9 cellular contexts compared by ENCODE assay signal in genomic region chr6:41191569-41191968, GRCh38. TPM values are rescaled to one million over a fixed set of nuclear protein-coding genes. Genes with fewer than 3 reads are reported as not detected.
DNase-seq lines count a peak whose midpoint lies in the region; TF ChIP-seq lines count a peak whose summit lies in the region.
"Had no signal": no experiment of that assay in that cellular context is flagged by ENCODE, and none has a peak within 500 bp of the region (broad histone marks: within the 10 kb centered on the region; RNA-seq: fewer than 3 reads in every experiment).

No MANE protein-coding gene starts in this region.

- no peaks in the 10 kb centered on the region for H3K4me1 Mint-ChIP-seq in Caco-2 (ENCODE audit: low read depth, unreplicated experiment)

- H3K4me1 ChIP-seq in mesendoderm (ENCODE audit: control insufficient read depth, low read depth, low read length): no peaks in the 10 kb centered on the region
- no peaks in the 10 kb centered on the region for H3K4me1 ChIP-seq in Caco-2

- CTCF ChIA-PET in Caco-2 (lab: Charles Lee): interaction anchor here (1.1 kb wide), 1 partner anchor 9 kb away, joined by 7 read pairs; no protein-coding TSS in a partner anchor

- no peak overlapping the region for H3K18ac ChIP-seq in mesendoderm (ENCODE audit: low read length)

- POLR2A ChIA-PET in Caco-2 (lab: Charles Lee): no interaction called here

- no peak overlapping the region for H2AK5ac ChIP-seq in mesendoderm (ENCODE audit: low read length)

- BruUV-seq in Caco-2 (replicated peaks; lab: Mats Ljungman, UMichigan): no TSS peak

- H2BK5ac ChIP-seq in mesendoderm (ENCODE audit: low read length): no peak overlapping the region

- H2BK15ac ChIP-seq in mesendoderm (replicated peaks; ENCODE audit: low read depth): no peak overlapping the region

- TF ChIP-seq CTCF in NB4 (IDR thresholded peaks at IDR 0.05; ENCODE audit: low read depth, low read length) (peak; percentile 79), cardiac fibroblast (IDR thresholded peaks at IDR 0.05; ENCODE audit: low read depth, low read length) (peak; percentile 76), Caco-2 (IDR thresholded peaks at IDR 0.05; ENCODE audit: insufficient read depth in 1 of 2, low read depth in 1 of 2, low read length in 1 of 2, severe bottlenecking in 1 of 2, unreplicated experiment in 1 of 2) (peak in 1 of 2 experiments; percentile 21)

- no peak overlapping the region for H3K27ac Mint-ChIP-seq in Caco-2 (ENCODE audit: unreplicated experiment)

- peaks cover 5% of the 10 kb centered on the region; the same call in 1 of the 2 replicates for H3K9me3 ChIP-seq in Caco-2

- no peak overlapping the region for H4K5ac ChIP-seq in mesendoderm (ENCODE audit: low read length)

- H3K79me2 ChIP-seq in mesendoderm (ENCODE audit: control insufficient read depth, insufficient read depth, low read length): no peaks in the 10 kb centered on the region

- no peak overlapping the region for H3K23ac ChIP-seq in mesendoderm (ENCODE audit: low read length)

- H3K4me3 ChIP-seq in NB4 (ENCODE audit: low read depth, low read length): no peak overlapping the region
- no peak overlapping the region for H3K4me3 ChIP-seq in cardiac fibroblast (replicated peaks in 1 of 2; ENCODE audit: low read depth in 2 of 2, low read length in 2 of 2)
- no peak overlapping the region for H3K4me3 ChIP-seq in mesendoderm (ENCODE audit: low read length)
- H3K4me3 ChIP-seq in Caco-2 (ENCODE audit: low read depth, low read length): no peak overlapping the region

- no peaks in the 10 kb centered on the region for H3K9me3 Mint-ChIP-seq in Caco-2 (ENCODE audit: unreplicated experiment)

- no CpG with 5 or more reads among the region's 6 CpGs for WGBS in mesendoderm (ENCODE audit: extremely low coverage, insufficient coverage, low lambda C conversion rate)

- TF ChIP-seq POLR2A in NB4 (IDR thresholded peaks at IDR 0.05; ENCODE audit: extremely low read depth, insufficient read length): no peak

- no peak overlapping the region for H3K4me3 Mint-ChIP-seq in Caco-2 (ENCODE audit: unreplicated experiment)

- intact Hi-C loops in Caco-2 (cut with micrococcal nuclease; ENCODE audit: unreplicated experiment): no loop called here

- H3K9ac ChIP-seq in mesendoderm (ENCODE audit: low read length): no peak overlapping the region

- H3K4me2 ChIP-seq in mesendoderm (ENCODE audit: low read length): no peak overlapping the region

- no peak overlapping the region for H3K4ac ChIP-seq in mesendoderm (ENCODE audit: low read depth, low read length)

- H3K27ac ChIP-seq in mesendoderm (ENCODE audit: low read depth, low read length): no peak overlapping the region
- H3K27ac ChIP-seq: epithelial cell of prostate had no signal

- H3K36me3 ChIP-seq in mesendoderm (ENCODE audit: control insufficient read depth, insufficient read depth, low read length) (no peaks in the 10 kb centered on the region), Caco-2 (ENCODE audit: control insufficient read depth, insufficient read depth, low read length) (no peaks in the 10 kb centered on the region)

- H3K79me1 ChIP-seq in mesendoderm (ENCODE audit: low read length): no peaks in the 10 kb centered on the region

- H3K56ac ChIP-seq in mesendoderm (ENCODE audit: low read length): no peak overlapping the region

- H3K27me3 Mint-ChIP-seq in Caco-2 (ENCODE audit: insufficient read depth, unreplicated experiment): peaks cover 19% of the 10 kb centered on the region

- no peaks in the 10 kb centered on the region for H3K36me3 Mint-ChIP-seq in Caco-2 (ENCODE audit: insufficient read depth, unreplicated experiment)

- no peak overlapping the region for H4K8ac ChIP-seq in mesendoderm (ENCODE audit: low read depth, low read length)

- peak; percentile 53 for DNase-seq in D341Med (ENCODE audit: low spot score)
- peak; percentile 68 for DNase-seq in NB4 (ENCODE audit: low read depth)
- DNase-seq in cardiac fibroblast (ENCODE audit: low read depth in 2 of 2): peak; percentile 42 to 50
- DNase-seq in mesendoderm: peak; percentile 78
- no peak for DNase-seq in GF-D8 (lab: John Stamatoyannopoulos, UW)
- DNase-seq in Caco-2: no peak
- no peak for DNase-seq in NCI-H1930 (lab: John Stamatoyannopoulos, UW)
- DNase-seq in NCI-H345 treated with DMSO at 0.1 percent for 48 hours (lab: John Stamatoyannopoulos, UW; ENCODE audit: unreplicated experiment): no peak

- H2BK120ac ChIP-seq in mesendoderm (ENCODE audit: low read depth, low read length): no peak overlapping the region

- H3K27me3 ChIP-seq in mesendoderm (ENCODE audit: insufficient read depth, low read length, poor library complexity): no peaks in the 10 kb centered on the region
- peaks cover 2% of the 10 kb centered on the region; the same call in 1 of the 2 replicates for H3K27me3 ChIP-seq in Caco-2 (replicated peaks; ENCODE audit: control insufficient read depth, insufficient read depth, low read length)

RNA-seq across cellular contexts. Expression of gene TREML2, which starts 9.4 kb away (rescaled TPM):
- polyA plus RNA-seq in mesendoderm (2013, experiment 1 of 2): 0.48 TPM
- polyA plus RNA-seq in mesendoderm (2013, experiment 2 of 2): 0.46 TPM
- not detected in 2 replicates for total RNA-seq in Caco-2 (2022)

RNA-seq across cellular contexts. Expression of gene TREM2, which starts 28.7 kb away (rescaled TPM):
- 0.22 TPM for polyA plus RNA-seq in mesendoderm (2013, experiment 1 of 2)
- 0.13 TPM for polyA plus RNA-seq in mesendoderm (2013, experiment 2 of 2)
- total RNA-seq in Caco-2 (2022): not detected in 2 replicates

RNA-seq across cellular contexts. Expression of gene TREML4, which starts 36.6 kb away (rescaled TPM):
- polyA plus RNA-seq in mesendoderm (2013, experiment 1 of 2): not detected
- 0.06 TPM for polyA plus RNA-seq in mesendoderm (2013, experiment 2 of 2)
- not detected in 2 replicates for total RNA-seq in Caco-2 (2022)

RNA-seq across cellular contexts. Expression of gene TREML1, which starts 37.4 kb away (rescaled TPM):
- polyA plus RNA-seq in mesendoderm (2013, experiment 1 of 2): 0.58 TPM
- 0.57 TPM for polyA plus RNA-seq in mesendoderm (2013, experiment 2 of 2)
- not detected in 2 replicates for total RNA-seq in Caco-2 (2022)

Comparison
In these comparisons a context has a peak if more than half of its experiments do, and no peak if none do; other contexts are left out.
1. DNase-seq: peak in D341Med (single experiment), NB4 (single experiment), cardiac fibroblast (2 of 2) and mesendoderm (single experiment); none in GF-D8 (single experiment), Caco-2 (0 of 2), NCI-H1930 (0 of 2) and NCI-H345 treated with DMSO at 0.1 percent for 48 hours (single experiment).